ENCODE assay signal across 35 cellular contexts in the genomic region with DNA sequence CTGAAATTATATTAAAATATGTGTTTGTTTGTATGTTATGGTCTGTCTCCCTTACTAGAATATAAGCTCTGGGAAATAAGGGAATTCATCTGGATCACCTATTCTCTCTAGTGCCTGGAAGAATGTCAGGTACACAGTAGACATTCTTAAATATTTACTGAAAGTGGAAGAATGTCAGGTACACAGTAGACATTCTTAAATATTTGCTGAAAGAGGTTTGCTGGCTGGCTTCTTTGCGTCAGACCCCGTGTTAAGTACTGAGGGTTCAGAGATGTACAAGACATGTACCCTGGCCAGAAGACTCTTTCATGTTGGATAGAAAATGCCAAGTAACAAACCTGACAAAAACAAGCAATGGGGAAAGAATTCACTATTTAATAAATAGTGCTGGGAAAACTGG.
"Had no signal": no experiment of that assay in that cellular context is flagged by ENCODE, and none has a peak within 500 bp of the region (broad histone marks: within the 10 kb centered on the region; RNA-seq: fewer than 3 reads in every experiment).

No MANE protein-coding gene starts in this region.

- H3K9me3 ChIP-seq: MG63 had no signal

- H3K36me3 ChIP-seq: MG63 had no signal

- DNase-seq: Karpas-422, Kasumi-1, MG63, MM.1S, MV-4-11, NCI-H1048, NCI-H1092, NCI-H1092 treated with DMSO at 0.1 percent for 48 hours, NCI-H1105, NCI-H1105 treated with DMSO at 0.1 percent for 48 hours, NCI-H1417, NCI-H1417 treated with DMSO at 0.1 percent for 48 hours, NCI-H1436, NCI-H1436 treated with DMSO at 0.1 percent for 48 hours, NCI-H146, NCI-H1694, NCI-H1694 treated with DMSO at 0.1 percent for 48 hours, NCI-H187, NCI-H187 treated with DMSO at 0.1 percent for 48 hours, NCI-H1930, NCI-H2029, NCI-H2029 treated with DMSO at 0.1 percent for 48 hours, NCI-H2081, NCI-H2081 treated with DMSO at 0.1 percent for 48 hours, NCI-H2107, NCI-H2171, NCI-H2171 treated with DMSO at 0.1 percent for 48 hours, NCI-H2227 treated with DMSO at 0.1 percent for 48 hours, NCI-H226, NCI-H345, NCI-H446, NCI-H446 treated with DMSO at 0.1 percent for 48 hours, NCI-H510A, NCI-H510A treated with DMSO at 0.1 percent for 48 hours had no signal

- H3K4me3 ChIP-seq: MG63 had no signal

- H3K27ac ChIP-seq: KMS-11 had no signal

- H3K27me3 ChIP-seq: MG63 had no signal
